In the genomic region with DNA sequence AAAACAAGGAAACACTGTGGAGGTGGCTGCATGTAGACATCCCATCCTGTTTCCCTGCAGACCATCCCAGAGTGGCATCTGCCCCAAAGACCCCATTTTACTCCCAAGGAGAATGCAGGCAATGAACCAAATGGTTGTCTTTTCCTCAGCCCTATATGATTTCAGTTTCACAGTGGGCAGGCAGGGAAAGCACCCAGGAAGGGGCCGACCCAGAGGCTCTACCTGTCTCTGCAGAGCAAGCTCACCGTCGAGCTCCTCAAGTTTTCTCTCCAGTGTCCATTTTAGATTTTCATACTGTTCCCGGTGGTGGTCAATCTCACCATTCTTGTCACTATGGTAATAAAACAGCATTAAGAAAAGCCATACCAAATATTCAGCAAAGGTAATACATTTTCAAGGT, we compare ENCODE assay signal across 1 cellular context.
A peak's percentile ranks its signal among the peaks of the same experiment; 100 is the strongest.
TF ChIP-seq lines count a peak whose summit lies in the region.

No MANE protein-coding gene starts in this region.

TF ChIP-seq in GM12878, 131 proteins besides CTCF, POLR2A, EP300 and RAD21:
- TF ChIP-seq EED (IDR thresholded peaks at IDR 0.05; ENCODE audit: low read depth) (0 out of 2 replicates have a peak, but pooled peaks have one; percentile 22), HSF1 (IDR thresholded peaks at IDR 0.05; ENCODE audit: low read depth, low read length) (no peak), YY1 (IDR thresholded peaks at IDR 0.05; ENCODE audit: low read depth, low read length) (peak; percentile 86)
